Comparison of ENCODE assay signal across 1 cellular context in genomic region chr7:101860316-101861222, GRCh38.
TF ChIP-seq lines count a peak whose summit lies in the region.

No MANE protein-coding gene starts in this region.

TF ChIP-seq in K562, 482 proteins besides CTCF, POLR2A, EP300 and RAD21:
- TF ChIP-seq, protein P1, sequence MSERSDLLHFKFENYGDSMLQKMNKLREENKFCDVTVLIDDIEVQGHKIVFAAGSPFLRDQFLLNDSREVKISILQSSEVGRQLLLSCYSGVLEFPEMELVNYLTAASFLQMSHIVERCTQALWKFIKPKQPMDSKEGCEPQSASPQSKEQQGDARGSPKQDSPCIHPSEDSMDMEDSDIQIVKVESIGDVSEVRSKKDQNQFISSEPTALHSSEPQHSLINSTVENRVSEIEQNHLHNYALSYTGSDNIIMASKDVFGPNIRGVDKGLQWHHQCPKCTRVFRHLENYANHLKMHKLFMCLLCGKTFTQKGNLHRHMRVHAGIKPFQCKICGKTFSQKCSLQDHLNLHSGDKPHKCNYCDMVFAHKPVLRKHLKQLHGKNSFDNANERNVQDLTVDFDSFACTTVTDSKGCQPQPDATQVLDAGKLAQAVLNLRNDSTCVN (CRISPR knock-in tag; IDR thresholded peaks at IDR 0.05), result 0 out of 2 replicates have a peak, but pooled peaks have one; percentile 74
- TF ChIP-seq RBM17 (IDR thresholded peaks at IDR 0.05; ENCODE audit: borderline replicate concordance, low read depth, low read length) (no peak), ELF4 (CRISPR knock-in tag; IDR thresholded peaks at IDR 0.05) (0 out of 2 replicates have a peak, but pooled peaks have one; percentile 19), HBP1 (CRISPR knock-in tag; IDR thresholded peaks at IDR 0.05) (0 out of 2 replicates have a peak, but pooled peaks have one; percentile 34)
TF ChIP-seq in K562: peak in this region for 3.
